8 cellular contexts compared by ENCODE assay signal in genomic region chr4:121711263-121712000, GRCh38. TPM values are rescaled to one million over a fixed set of nuclear protein-coding genes. Genes with fewer than 3 reads are reported as not detected.
A peak's percentile ranks its signal among the peaks of the same experiment; 100 is the strongest.
DNase-seq lines count a peak whose midpoint lies in the region; ATAC-seq and TF ChIP-seq lines count a peak whose summit lies in the region.

No MANE protein-coding gene starts in this region.

- H3K9me3 ChIP-seq in adrenal gland (replicated peaks in 1 of 3), result no peaks in the 10 kb centered on the region
- H3K9me3 ChIP-seq in left ventricle myocardium inferior (replicated peaks), result no peaks in the 10 kb centered on the region
- H3K9me3 ChIP-seq in parathyroid adenoma (ENCODE audit: control insufficient read depth, low read length), result no peaks in the 10 kb centered on the region

- H3K4me1 ChIP-seq in adrenal gland (replicated peaks in 1 of 2) (peaks cover 11 to 14% of the 10 kb centered on the region in 2 donors), left ventricle myocardium inferior (peaks cover 14% of the 10 kb centered on the region), parathyroid adenoma (no peaks in the 10 kb centered on the region)

- 1 to 6% (median 2%) methylated on average over 18 of the region's 18 CpGs for whole genome bisulfite sequencing in adrenal gland, 4 donors

- no peaks in the 10 kb centered on the region for H3K79me2 ChIP-seq in parathyroid adenoma

- TF ChIP-seq CTCF in adrenal gland (IDR thresholded peaks at IDR 0.05), result no peak
- no peak for TF ChIP-seq CTCF in left ventricle myocardium inferior (IDR thresholded peaks at IDR 0.05; ENCODE audit: borderline replicate concordance)
- no peak for TF ChIP-seq CTCF in parathyroid adenoma (IDR thresholded peaks at IDR 0.05)

- DNase-seq in activated CD4-positive, alpha-beta memory T cell treated with anti-CD3 and anti-CD28 coated beads for 36 hours, result peak; percentile 70
- DNase-seq in activated CD4-positive, alpha-beta memory T cell treated with anti-CD3 and anti-CD28 coated beads, Interleukin-2, amount 10 ng/mL, durations not matched to agents 7 days and 5 days, result no peak
- DNase-seq in NCI-H2227 (lab: John Stamatoyannopoulos, UW; ENCODE audit: unreplicated experiment) (peak; percentile 69), adrenal gland (peak; percentile 84 to 97 (median 95)), left ventricle myocardium inferior (peak; percentile 88)
- no peak for DNase-seq in effector CD4-positive, alpha-beta T cell

- peak overlapping the region; percentile 13 for H3K4me3 Mint-ChIP-seq in activated CD4-positive, alpha-beta memory T cell treated with anti-CD3 and anti-CD28 coated beads for 36 hours
- H3K4me3 Mint-ChIP-seq in activated CD4-positive, alpha-beta memory T cell treated with anti-CD3 and anti-CD28 coated beads, Interleukin-2, amount 10 ng/mL, durations not matched to agents 7 days and 5 days, result no peak overlapping the region

- H3K27ac Mint-ChIP-seq in activated CD4-positive, alpha-beta memory T cell treated with anti-CD3 and anti-CD28 coated beads for 36 hours, result no peak overlapping the region
- no peak overlapping the region for H3K27ac Mint-ChIP-seq in activated CD4-positive, alpha-beta memory T cell treated with anti-CD3 and anti-CD28 coated beads, Interleukin-2, amount 10 ng/mL, durations not matched to agents 7 days and 5 days

- H3K36me3 ChIP-seq in adrenal gland (replicated peaks in 1 of 2), result no peaks in the 10 kb centered on the region
- no peaks in the 10 kb centered on the region for H3K36me3 ChIP-seq in left ventricle myocardium inferior
- no peaks in the 10 kb centered on the region for H3K36me3 ChIP-seq in parathyroid adenoma (ENCODE audit: control insufficient read depth, insufficient read depth, low read length)

- peak overlapping the region; percentile 46 for H2AFZ ChIP-seq in parathyroid adenoma

- H3K4me3 ChIP-seq in adrenal gland (peak overlapping the region in 1 of 4 donors; percentile 41), left ventricle myocardium inferior (peak overlapping the region; percentile 48), parathyroid adenoma (ENCODE audit: low read depth, low read length) (no peak overlapping the region)

- ATAC-seq in HG02623 (IDR thresholded peaks at IDR 0.05; ENCODE audit: unreplicated experiment), result peak; percentile 90

- intact Hi-C loops in activated CD4-positive, alpha-beta memory T cell treated with anti-CD3 and anti-CD28 coated beads for 36 hours (cut with micrococcal nuclease), result no loop called here
- intact Hi-C loops in adrenal gland (cut with DNase I) (no loop called here), left ventricle myocardium inferior (cut with micrococcal nuclease) (no loop called here)

- no peak overlapping the region for H3K4me2 ChIP-seq in parathyroid adenoma (ENCODE audit: low read length)

- POLR2A ChIA-PET in activated CD4-positive, alpha-beta memory T cell treated with anti-CD3 and anti-CD28 coated beads for 36 hours (lab: Charles Lee), result interaction anchor here (1.4 kb wide), 1 partner anchor 15 kb away, joined by 4 read pairs; no protein-coding TSS in a partner anchor
- POLR2A ChIA-PET in activated CD4-positive, alpha-beta memory T cell treated with anti-CD3 and anti-CD28 coated beads, Interleukin-2, amount 10 ng/mL, durations not matched to agents 7 days and 5 days (lab: Charles Lee), result interaction anchor here (8.2 kb wide), 1 partner anchor 15 kb away, joined by 77 read pairs; the partner anchor contains the start of gene ANXA5

- no peak overlapping the region for H3K9ac ChIP-seq in parathyroid adenoma

- H3K4me1 Mint-ChIP-seq in activated CD4-positive, alpha-beta memory T cell treated with anti-CD3 and anti-CD28 coated beads for 36 hours (ENCODE audit: low read depth), result peaks cover 37% of the 10 kb centered on the region
- peaks cover 41% of the 10 kb centered on the region for H3K4me1 Mint-ChIP-seq in activated CD4-positive, alpha-beta memory T cell treated with anti-CD3 and anti-CD28 coated beads, Interleukin-2, amount 10 ng/mL, durations not matched to agents 7 days and 5 days

- H3K9me3 Mint-ChIP-seq in activated CD4-positive, alpha-beta memory T cell treated with anti-CD3 and anti-CD28 coated beads for 36 hours, result no peaks in the 10 kb centered on the region
- peaks cover 2% of the 10 kb centered on the region for H3K9me3 Mint-ChIP-seq in activated CD4-positive, alpha-beta memory T cell treated with anti-CD3 and anti-CD28 coated beads, Interleukin-2, amount 10 ng/mL, durations not matched to agents 7 days and 5 days

- H3K27me3 ChIP-seq in adrenal gland (no peaks in the 10 kb centered on the region), left ventricle myocardium inferior (ENCODE audit: low read depth) (no peaks in the 10 kb centered on the region), parathyroid adenoma (ENCODE audit: control insufficient read depth, insufficient read depth, low read length) (no peaks in the 10 kb centered on the region)

- H3K27me3 Mint-ChIP-seq in activated CD4-positive, alpha-beta memory T cell treated with anti-CD3 and anti-CD28 coated beads for 36 hours, result peaks cover 39% of the 10 kb centered on the region
- H3K27me3 Mint-ChIP-seq in activated CD4-positive, alpha-beta memory T cell treated with anti-CD3 and anti-CD28 coated beads, Interleukin-2, amount 10 ng/mL, durations not matched to agents 7 days and 5 days, result peaks cover 46% of the 10 kb centered on the region

- H3K36me3 Mint-ChIP-seq in activated CD4-positive, alpha-beta memory T cell treated with anti-CD3 and anti-CD28 coated beads for 36 hours, result no peaks in the 10 kb centered on the region
- H3K36me3 Mint-ChIP-seq in activated CD4-positive, alpha-beta memory T cell treated with anti-CD3 and anti-CD28 coated beads, Interleukin-2, amount 10 ng/mL, durations not matched to agents 7 days and 5 days (ENCODE audit: low read depth), result peaks cover 5% of the 10 kb centered on the region

- H3K27ac ChIP-seq in adrenal gland (peak overlapping the region; percentile 38 to 84 (median 74)), left ventricle myocardium inferior (replicated peaks) (peak overlapping the region; percentile 82), parathyroid adenoma (no peak overlapping the region)

- CTCF ChIA-PET in activated CD4-positive, alpha-beta memory T cell treated with anti-CD3 and anti-CD28 coated beads for 36 hours (lab: Charles Lee), result interaction anchor here (1.9 kb wide), 1 partner anchor 15 kb away, joined by 6 read pairs; the partner anchor contains the start of gene ANXA5
- CTCF ChIA-PET in activated CD4-positive, alpha-beta memory T cell treated with anti-CD3 and anti-CD28 coated beads, Interleukin-2, amount 10 ng/mL, durations not matched to agents 7 days and 5 days (lab: Charles Lee), result interaction anchor here (0.6 to 2.0 kb wide), 5 partner anchors 12 to 29 kb away, joined by 3 to 5 read pairs (median 3); partner anchors contain the start of gene ANXA5

- TF ChIP-seq POLR2A in adrenal gland (IDR thresholded peaks at IDR 0.05), result peak; percentile 42 to 90

RNA-seq across cellular contexts. Expression of gene ANXA5, which starts 14.7 kb away (rescaled TPM):
- 100 to 1,000 TPM; 132 to 140 TPM for total RNA-seq in activated CD4-positive, alpha-beta memory T cell treated with anti-CD3 and anti-CD28 coated beads for 36 hours
- total RNA-seq in activated CD4-positive, alpha-beta memory T cell treated with anti-CD3 and anti-CD28 coated beads, Interleukin-2, amount 10 ng/mL, durations not matched to agents 7 days and 5 days, result 100 to 1,000 TPM; 234 to 235 TPM
- total RNA-seq in adrenal gland (100 to 1,000 TPM; 287 to 654 (median 401) TPM), left ventricle myocardium inferior (99.7 TPM)
- 100 to 1,000 TPM; 209 to 648 (median 470) TPM for polyA plus RNA-seq in adrenal gland

RNA-seq across cellular contexts. Expression of gene SMIM43, which starts 53.5 kb away (rescaled TPM):
- total RNA-seq in activated CD4-positive, alpha-beta memory T cell treated with anti-CD3 and anti-CD28 coated beads for 36 hours, result not detected
- total RNA-seq in activated CD4-positive, alpha-beta memory T cell treated with anti-CD3 and anti-CD28 coated beads, Interleukin-2, amount 10 ng/mL, durations not matched to agents 7 days and 5 days, result not detected
- total RNA-seq in adrenal gland, result under 1 TPM in 1 of 8 donors, not detected in 7; 0.14 TPM
- polyA plus RNA-seq in adrenal gland, result under 1 TPM in 2 of 3 donors, not detected in 1; 0.16 to 0.20 TPM
- total RNA-seq in left ventricle myocardium inferior, result not detected

Comparison
In these comparisons a context has a peak if more than half of its experiments do, and no peak if none do; other contexts are left out.
1. DNase-seq: peak in activated CD4-positive, alpha-beta memory T cell treated with anti-CD3 and anti-CD28 coated beads for 36 hours (single experiment), NCI-H2227 (single experiment), adrenal gland (7 of 7) and left ventricle myocardium inferior (single experiment); none in activated CD4-positive, alpha-beta memory T cell treated with anti-CD3 and anti-CD28 coated beads, Interleukin-2, amount 10 ng/mL, durations not matched to agents 7 days and 5 days (single experiment) and effector CD4-positive, alpha-beta T cell (single experiment).